21 cellular contexts compared by ENCODE assay signal in genomic region chr1:43293171-43293570, GRCh38. TPM values are rescaled to one million over a fixed set of nuclear protein-coding genes. Genes with fewer than 3 reads are reported as not detected.
DNase-seq lines count a peak whose midpoint lies in the region; ATAC-seq and TF ChIP-seq lines count a peak whose summit lies in the region.
"Had no signal": no experiment of that assay in that cellular context is flagged by ENCODE, and none has a peak within 500 bp of the region (broad histone marks: within the 10 kb centered on the region; RNA-seq: fewer than 3 reads in every experiment).

No MANE protein-coding gene starts in this region.

- H3K9me3 Mint-ChIP-seq in HFFc6, result no peaks in the 10 kb centered on the region
- H3K9me3 Mint-ChIP-seq: central memory CD8-positive, alpha-beta T cell; nephron had no signal

- intact Hi-C loops in esophagus squamous epithelium (cut with DNase I), result no loop called here

- H3K4me1 Mint-ChIP-seq in HFFc6 (ENCODE audit: low read depth), result peaks cover 25% of the 10 kb centered on the region
- H3K4me1 Mint-ChIP-seq: central memory CD8-positive, alpha-beta T cell had no signal

- WGBS in esophagus squamous epithelium, 2 donors, result 64 to 75% methylated on average over 1 to 2 of the region's 2 CpGs

- H3K4me2 ChIP-seq in BLaER1 treated with 17β-estradiol and CSF1 and Interleukin-3, amounts not matched to agents 10 nM and 100 nM, result peak overlapping the region in 7 of 11 experiments; percentile 4 to 32 (median 13); a peak in 5 of 22 replicates
- H3K4me2 ChIP-seq: KMS-11 had no signal

- TF ChIP-seq CTCF in HFFc6 (IDR thresholded peaks at IDR 0.05) (no peak), esophagus squamous epithelium (IDR thresholded peaks at IDR 0.05) (no peak)

- H3K36me3 ChIP-seq in BLaER1 treated with 17β-estradiol and CSF1 and Interleukin-3, amounts not matched to agents 10 nM and 100 nM, result no peaks in the 10 kb centered on the region
- no peaks in the 10 kb centered on the region for H3K36me3 ChIP-seq in esophagus squamous epithelium

- no peak overlapping the region; a peak in 1 of 22 replicates for H3K27ac ChIP-seq in BLaER1 treated with 17β-estradiol and CSF1 and Interleukin-3, amounts not matched to agents 10 nM and 100 nM
- peak overlapping the region in 3 of 4 donors; percentile 84 to 86 (median 85) for H3K27ac ChIP-seq in esophagus squamous epithelium
- H3K27ac ChIP-seq: KMS-11 had no signal

- no peaks in the 10 kb centered on the region for H3K9me3 ChIP-seq in BLaER1 treated with 17β-estradiol and CSF1 and Interleukin-3, amounts not matched to agents 10 nM and 100 nM (replicated peaks in 1 of 11)
- H3K9me3 ChIP-seq in esophagus squamous epithelium, result no peaks in the 10 kb centered on the region

- no peak overlapping the region for H3K4me3 ChIP-seq in BLaER1 treated with 17β-estradiol and CSF1 and Interleukin-3, amounts not matched to agents 10 nM and 100 nM
- no peak overlapping the region for H3K4me3 ChIP-seq in esophagus squamous epithelium

- peak overlapping the region; percentile 34; the same call in 1 of the 2 replicates for H3K27ac Mint-ChIP-seq in HFFc6

- no peak for ATAC-seq in HG03095 (IDR thresholded peaks at IDR 0.05; ENCODE audit: unreplicated experiment)

- H3K4me3 Mint-ChIP-seq in HFFc6, result no peak overlapping the region
- H3K4me3 Mint-ChIP-seq: central memory CD8-positive, alpha-beta T cell; nephron had no signal

- no peaks in the 10 kb centered on the region for H3K27me3 ChIP-seq in BLaER1 treated with 17β-estradiol and CSF1 and Interleukin-3, amounts not matched to agents 10 nM and 100 nM
- no peaks in the 10 kb centered on the region for H3K27me3 ChIP-seq in esophagus squamous epithelium

- TF ChIP-seq POLR2A in esophagus squamous epithelium (IDR thresholded peaks at IDR 0.05), result no peak

- no peak overlapping the region for H3K9ac ChIP-seq in BLaER1 treated with 17β-estradiol and CSF1 and Interleukin-3, amounts not matched to agents 10 nM and 100 nM
- H3K9ac ChIP-seq: KMS-11 had no signal

- peaks cover 2% of the 10 kb centered on the region; the same call in 1 of the 2 replicates for H3K27me3 Mint-ChIP-seq in HFFc6 (ENCODE audit: insufficient read depth)
- H3K27me3 Mint-ChIP-seq: central memory CD8-positive, alpha-beta T cell had no signal

- H3K4me1 ChIP-seq in BLaER1 treated with 17β-estradiol and CSF1 and Interleukin-3, amounts not matched to agents 10 nM and 100 nM, result peaks cover 8 to 41% (median 22%) of the 10 kb centered on the region in 10 experiments; a peak in 19 of 20 replicates
- H3K4me1 ChIP-seq in esophagus squamous epithelium, result peaks cover 0 to 39% (median 20%) of the 10 kb centered on the region in 3 donors

- DNase-seq in HFFc6 (peak; percentile 24), esophagus squamous epithelium (lab: John Stamatoyannopoulos, UW) (no peak), renal cortical epithelial cell (ENCODE audit: low read depth) (peak; percentile 61), middle frontal gyrus (ENCODE audit: extremely low spot score, low spot score) (no peak), iPS-NIHi7 (ENCODE audit: extremely low spot score) (no peak)
- DNase-seq: activated CD4-positive, alpha-beta T cell treated with anti-CD3 and anti-CD28 coated beads, Interleukin-2, amount 50 U/mL, for 1 hour; activated CD8-positive, alpha-beta memory T cell treated with anti-CD3 and anti-CD28 coated beads, Interleukin-2, amount 50 U/mL, for 48 hours; activated effector memory CD4-positive, alpha-beta T cell treated with anti-CD3 and anti-CD28 coated beads, Interleukin-2, amount 50 U/mL, for 16 hours; DMS79 treated with DMSO at 0.1 percent for 48 hours; effector CD4-positive, alpha-beta T cell; NCI-H2081; NCI-H510A treated with DMSO at 0.1 percent for 48 hours; stimulated activated CD4-positive, alpha-beta T cell treated with anti-CD3 and anti-CD28 coated beads, Interleukin-4, amount 100 ng/mL, for 4 hours; SW 1271 had no signal

- H3K36me3 Mint-ChIP-seq in HFFc6 (ENCODE audit: low read depth), result no peaks in the 10 kb centered on the region

- no peaks in the 10 kb centered on the region for H4K20me1 ChIP-seq in BLaER1 treated with 17β-estradiol and CSF1 and Interleukin-3, amounts not matched to agents 10 nM and 100 nM

RNA-seq across cellular contexts. Expression of gene TIE1, which starts 7.6 kb away (rescaled TPM):
- total RNA-seq in HFFc6 (2021; fragmentation: NEBNext Ultra II Directional; extraction: Animal tissue kit (Norgen Biotek cat#: 25700)), result 1 to 10 TPM in 1 of 6 experiments, under 1 TPM in 4, not detected in 1; 0.33 to 1.2 (median 0.54) TPM
- total RNA-seq in esophagus squamous epithelium (10 to 100 TPM in 1 of 4 donors, 1 to 10 TPM in 3; 3.1 to 16.6 (median 5.9) TPM), renal cortical epithelial cell (0.94 and 10.9 TPM in 2 replicates)
- total RNA-seq: HT-29 had no signal

RNA-seq across cellular contexts. Expression of gene C1orf210, which starts 7.8 kb away (rescaled TPM):
- not detected for total RNA-seq in HFFc6 (2021; fragmentation: NEBNext Ultra II Directional; extraction: Animal tissue kit (Norgen Biotek cat#: 25700))
- total RNA-seq in esophagus squamous epithelium, result 10 to 100 TPM in 2 of 4 donors, 1 to 10 TPM in 2; 7.9 to 16.2 (median 11.4) TPM
- 0.15 and 3.0 TPM in 2 replicates for total RNA-seq in renal cortical epithelial cell
- total RNA-seq: posterior vena cava had no signal

RNA-seq across cellular contexts. Expression of gene TMEM125, which starts 23.4 kb away (rescaled TPM):
- not detected for total RNA-seq in HFFc6 (2021; fragmentation: NEBNext Ultra II Directional; extraction: Animal tissue kit (Norgen Biotek cat#: 25700))
- 10 to 100 TPM in 2 of 4 donors, 1 to 10 TPM in 2; 4.2 to 15.5 (median 10.2) TPM for total RNA-seq in esophagus squamous epithelium
- 3.9 and 12.0 TPM in 2 replicates for total RNA-seq in renal cortical epithelial cell

RNA-seq across cellular contexts. Expression of gene MPL, which starts 44.4 kb away (rescaled TPM):
- total RNA-seq in HFFc6 (2021; fragmentation: NEBNext Ultra II Directional; extraction: Animal tissue kit (Norgen Biotek cat#: 25700)), result not detected
- not detected for total RNA-seq in esophagus squamous epithelium
- total RNA-seq in renal cortical epithelial cell, result not detected in 2 replicates

Comparison
In these comparisons a context has a peak if more than half of its experiments do, and no peak if none do; other contexts are left out.
1. H3K27ac ChIP-seq: peak in esophagus squamous epithelium (3 of 4); none in BLaER1 treated with 17β-estradiol and CSF1 and Interleukin-3, amounts not matched to agents 10 nM and 100 nM (0 of 11).
2. DNase-seq: peak in HFFc6 (single experiment) and renal cortical epithelial cell (single experiment); none in esophagus squamous epithelium (single experiment), middle frontal gyrus (single experiment) and iPS-NIHi7 (single experiment).